ENCODE assay signal across 25 cellular contexts in genomic region chr12:108169671-108170070, GRCh38. TPM values are rescaled to one million over a fixed set of nuclear protein-coding genes. Genes with fewer than 3 reads are reported as not detected.
"Had no signal": no experiment of that assay in that cellular context is flagged by ENCODE, and none has a peak within 500 bp of the region (broad histone marks: within the 10 kb centered on the region; RNA-seq: fewer than 3 reads in every experiment).

No MANE protein-coding gene starts in this region.

- H3K27me3 ChIP-seq: MG63 had no signal

- H3K36me3 ChIP-seq: MG63 had no signal

- H3K27ac ChIP-seq: RWPE1 had no signal

- H3K4me3 ChIP-seq: MG63 had no signal

- H3K9me3 ChIP-seq: MG63, SK-N-SH had no signal

- DNase-seq: IMR-90, Karpas-422, KG1, MG63, NCI-H1092 treated with DMSO at 0.1 percent for 48 hours, NCI-H1436, NCI-H187, NCI-H2029, NCI-H2081 treated with DMSO at 0.1 percent for 48 hours, NCI-H2171, NCI-H524 treated with DMSO at 0.1 percent for 48 hours, NCI-H69, NCI-H774, PC-3, SHP77, SK-N-SH, SW 1271, T-cell had no signal

- ATAC-seq: HepG2, Panc1, PC-3, T-cell had no signal

RNA-seq across cellular contexts. Expression of gene WSCD2, which starts 40.6 kb away (rescaled TPM):
- total RNA-seq: HepG2, HT1080, IMR-90, NCI-H460, OCI-LY7, PC-3, SK-MEL-5 had no signal
